ENCODE assay signal across 9 cellular contexts in the genomic region with DNA sequence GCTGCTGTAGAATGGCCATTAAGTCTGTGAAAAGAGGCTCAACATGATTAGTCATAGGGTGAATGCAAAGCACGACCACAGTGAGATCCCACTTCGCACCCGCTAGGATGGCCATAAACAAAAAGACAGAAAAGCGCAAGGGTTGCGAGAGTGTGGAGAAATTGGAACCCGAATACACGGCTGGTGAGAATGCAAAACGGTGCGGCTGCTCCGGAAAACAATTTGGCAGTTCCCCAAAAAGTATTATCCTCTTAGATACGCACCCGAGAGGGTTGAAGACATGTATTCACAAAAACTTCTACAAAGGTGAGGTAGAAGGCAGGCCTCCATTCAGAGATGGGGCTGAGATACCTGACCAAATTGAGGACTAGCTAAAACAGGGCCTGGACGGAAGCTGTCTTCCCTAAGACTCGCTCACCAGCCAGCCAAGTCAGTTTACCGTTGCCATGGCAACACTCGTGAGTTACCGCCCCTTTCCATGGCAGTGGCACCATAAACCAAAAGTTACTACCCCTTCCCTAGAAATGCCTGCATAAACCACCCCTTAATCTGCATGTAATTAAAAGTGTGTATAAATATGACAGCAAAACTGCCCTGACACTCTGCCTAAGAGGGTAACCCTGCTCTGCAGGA. TPM values are rescaled to one million over a fixed set of nuclear protein-coding genes. Genes with fewer than 3 reads are reported as not detected.
DNase-seq lines count a peak whose midpoint lies in the region; ATAC-seq and TF ChIP-seq lines count a peak whose summit lies in the region.
"Had no signal": no experiment of that assay in that cellular context is flagged by ENCODE, and none has a peak within 500 bp of the region (broad histone marks: within the 10 kb centered on the region; RNA-seq: fewer than 3 reads in every experiment).

No MANE protein-coding gene starts in this region.

- POLR2A ChIA-PET in OCI-LY7 (lab: Charles Lee) = interaction anchor here (0.7 to 1.2 kb wide), 2 partner anchors 15 to 16 kb away, joined by 3 read pairs; no protein-coding TSS in a partner anchor

- peak; percentile 40 for DNase-seq in DMS53 (lab: John Stamatoyannopoulos, UW)
- no peak for DNase-seq in DMS53 treated with DMSO at 0.1 percent for 48 hours (lab: John Stamatoyannopoulos, UW; ENCODE audit: unreplicated experiment)
- DNase-seq in OCI-LY7 (ENCODE audit: low spot score) = peak; percentile 18
- no peak for DNase-seq in esophagus muscularis mucosa (ENCODE audit: extremely low spot score)
- DNase-seq in gastrocnemius medialis = no peak
- no peak for DNase-seq in stimulated activated naive CD4-positive, alpha-beta T cell treated with Interleukin-2 at 50 U/mL for 16 hours (lab: John Stamatoyannopoulos, UW)

- H3K79me2 ChIP-seq in OCI-LY7 (ENCODE audit: insufficient read depth, low read depth, low read length) = peaks cover 19% of the 10 kb centered on the region

- intact Hi-C loops in OCI-LY7 (cut with micrococcal nuclease; ENCODE audit: unreplicated experiment) (no loop called here), esophagus muscularis mucosa (cut with DNase I) (loop anchor here (10.0 kb wide), 1 partner anchor 1151 kb away; the partner anchor contains the start of gene STRBP), gastrocnemius medialis (cut with DNase I; ENCODE audit: low total_unique reads) (loop anchor here (2.0 to 10.0 kb wide), 2 partner anchors 17 to 481 kb away; partner anchors contain the start of gene DENND1A)

- no TSS peak for BruUV-seq in OCI-LY7 (replicated peaks; lab: Mats Ljungman, UMichigan)

- H3K27me3 ChIP-seq in esophagus muscularis mucosa (no peaks in the 10 kb centered on the region), gastrocnemius medialis (no peaks in the 10 kb centered on the region)

- in situ Hi-C loops in gastrocnemius medialis (cut with MboI; ENCODE audit: low sequenced_read_pairs in 4 of 4) = no loop called here

- CTCF ChIA-PET in OCI-LY7 (lab: Charles Lee; ENCODE audit: unreplicated experiment) = no interaction called here

- H2AFZ ChIP-seq in OCI-LY7 (ENCODE audit: low read length) = peak overlapping the region; percentile 98

- no peaks in the 10 kb centered on the region for H3K9me2 ChIP-seq in OCI-LY7 (ENCODE audit: insufficient read depth, low read length)

- TF ChIP-seq POLR2A in esophagus muscularis mucosa (IDR thresholded peaks at IDR 0.05; ENCODE audit: low read depth) = no peak
- TF ChIP-seq POLR2A in gastrocnemius medialis (IDR thresholded peaks at IDR 0.05) = no peak

- TF ChIP-seq EP300 in esophagus muscularis mucosa (IDR thresholded peaks at IDR 0.05) = no peak

- no peaks in the 10 kb centered on the region for H4K20me1 ChIP-seq in OCI-LY7 (ENCODE audit: insufficient read depth, low read length)

- peaks cover 19% of the 10 kb centered on the region for H3K4me1 ChIP-seq in OCI-LY7 (ENCODE audit: insufficient read depth, low read length, poor library complexity, severe bottlenecking)
- peaks cover 10 to 33% (median 28%) of the 10 kb centered on the region in 4 donors for H3K4me1 ChIP-seq in esophagus muscularis mucosa
- H3K4me1 ChIP-seq in gastrocnemius medialis = peaks cover 16 to 18% of the 10 kb centered on the region in 2 donors

- ATAC-seq in gastrocnemius medialis (no peak), esophagus mucosa (no peak), GM18867 (IDR thresholded peaks at IDR 0.05; ENCODE audit: unreplicated experiment) (no peak)

- TF ChIP-seq CTCF in OCI-LY7 (conservative IDR thresholded peaks at IDR 0.05; ENCODE audit: low read length) (no peak), esophagus muscularis mucosa (IDR thresholded peaks at IDR 0.05) (no peak), gastrocnemius medialis (IDR thresholded peaks at IDR 0.05 in 4 of 5, conservative IDR thresholded peaks at IDR 0.05 in 1 of 5) (no peak)

- H3K9me3 ChIP-seq in OCI-LY7 (ENCODE audit: low read length) (peaks cover 6% of the 10 kb centered on the region; the same call in 1 of the 2 replicates), esophagus muscularis mucosa (no peaks in the 10 kb centered on the region), gastrocnemius medialis (no peaks in the 10 kb centered on the region)

- peak overlapping the region; percentile 31; the same call in 1 of the 2 replicates for H3K4me2 ChIP-seq in OCI-LY7 (ENCODE audit: low read length)

- H3K27ac ChIP-seq in OCI-LY7 (ENCODE audit: low read depth, low read length, poor library complexity, severe bottlenecking) = no peak overlapping the region
- H3K27ac ChIP-seq in esophagus muscularis mucosa (replicated peaks in 1 of 4) = no peak overlapping the region
- peak overlapping the region; percentile 18 to 90 (median 86) for H3K27ac ChIP-seq in gastrocnemius medialis

- H3K36me3 ChIP-seq in OCI-LY7 (ENCODE audit: insufficient read depth, low read length) (peaks cover 32% of the 10 kb centered on the region), esophagus muscularis mucosa (peaks cover 29 to 31% (median 30%) of the 10 kb centered on the region in 4 donors), gastrocnemius medialis (peaks cover 4 to 37% of the 10 kb centered on the region in 2 donors)

- H3K4me3 ChIP-seq in OCI-LY7 (ENCODE audit: low read depth, low read length, poor library complexity, severe bottlenecking) (peak overlapping the region; percentile 92), esophagus muscularis mucosa (peak overlapping the region; percentile 78 to 89 (median 86)), gastrocnemius medialis (peak overlapping the region; percentile 85 to 94 (median 88))

- 83% methylated on average over 17 of the region's 17 CpGs for WGBS in esophagus muscularis mucosa

RNA-seq across cellular contexts. Expression of gene PSMB7, which starts 0.7 kb away (rescaled TPM):
- total RNA-seq in OCI-LY7 (2014; rRNA removed; shearing (Covaris generic)) = 186 and 204 TPM in 2 replicates
- total RNA-seq in OCI-LY7 (2022) (159 and 164 TPM in 2 replicates), esophagus muscularis mucosa (100 to 1,000 TPM; 105 to 124 (median 113) TPM), gastrocnemius medialis (100 to 1,000 TPM; 265 to 438 (median 354) TPM), esophagus mucosa (140 TPM)

RNA-seq across cellular contexts. Expression of gene ADGRD2, which starts 34.3 kb away (rescaled TPM):
- not detected in 2 replicates for total RNA-seq in OCI-LY7 (2014; rRNA removed; shearing (Covaris generic))
- total RNA-seq in OCI-LY7 (2022) (not detected in 2 replicates), esophagus muscularis mucosa (not detected), gastrocnemius medialis (not detected), esophagus mucosa (0.08 TPM)
- total RNA-seq: myocyte had no signal

Comparison
In these comparisons a context has a peak if more than half of its experiments do, and no peak if none do; other contexts are left out.
1. DNase-seq: peak in DMS53 (single experiment) and OCI-LY7 (single experiment); none in DMS53 treated with DMSO at 0.1 percent for 48 hours (single experiment), esophagus muscularis mucosa (single experiment), gastrocnemius medialis (0 of 2) and stimulated activated naive CD4-positive, alpha-beta T cell treated with Interleukin-2 at 50 U/mL for 16 hours (single experiment).
2. H3K27ac ChIP-seq: peak in gastrocnemius medialis (4 of 4); none in OCI-LY7 (single experiment) and esophagus muscularis mucosa (0 of 4).
3. Peak in every context shown above with its lines, with median percentiles within 50 percentile points of each other: H3K4me3 ChIP-seq.